In the genomic region with DNA sequence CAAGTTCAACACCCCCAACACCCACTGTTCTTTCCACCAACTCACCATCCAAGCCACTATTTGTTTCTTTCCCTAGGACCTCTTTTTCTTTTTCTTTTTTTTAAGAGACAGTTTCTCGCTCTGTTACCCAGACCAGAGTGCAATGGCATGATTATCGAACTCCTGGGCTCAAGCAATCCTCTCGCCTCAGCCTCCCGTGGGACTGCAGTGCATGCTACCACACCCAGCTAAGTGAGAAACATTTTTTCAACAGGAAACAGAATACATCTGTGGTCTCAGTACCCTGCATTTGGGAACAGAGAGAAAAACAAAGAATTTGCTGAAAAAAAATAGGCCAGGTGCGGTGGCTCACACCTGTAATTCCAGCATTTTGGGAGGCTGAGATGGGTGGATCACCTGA, we compare ENCODE assay signal across 11 cellular contexts.
A peak's percentile ranks its signal among the peaks of the same experiment; 100 is the strongest.
DNase-seq lines count a peak whose midpoint lies in the region; ATAC-seq lines count a peak whose summit lies in the region.
"Had no signal": no experiment of that assay in that cellular context is flagged by ENCODE, and none has a peak within 500 bp of the region (broad histone marks: within the 10 kb centered on the region; RNA-seq: fewer than 3 reads in every experiment).

No MANE protein-coding gene starts in this region.

- H3K9me3 Mint-ChIP-seq in activated T-cell treated with anti-CD3 and anti-CD28 coated beads, Interleukin-2, amount 50 U/mL, for 24 hours, result no peaks in the 10 kb centered on the region
- no peaks in the 10 kb centered on the region for H3K9me3 Mint-ChIP-seq in activated naive CD8-positive, alpha-beta T cell (ENCODE audit: low read depth)
- H3K9me3 Mint-ChIP-seq in stimulated activated effector memory CD8-positive, alpha-beta T cell treated with anti-CD3 and anti-CD28 coated beads, Interleukin-12 subunit alpha, Interleukin-12 subunit beta, amount 100 ng/mL, for 72 hours, result no peaks in the 10 kb centered on the region

- peaks cover 91% of the 10 kb centered on the region for H3K4me1 Mint-ChIP-seq in activated T-cell treated with anti-CD3 and anti-CD28 coated beads, Interleukin-2, amount 50 U/mL, for 24 hours (ENCODE audit: low read depth)
- peaks cover 88% of the 10 kb centered on the region for H3K4me1 Mint-ChIP-seq in activated naive CD8-positive, alpha-beta T cell (ENCODE audit: low read depth)
- H3K4me1 Mint-ChIP-seq in stimulated activated effector memory CD8-positive, alpha-beta T cell treated with anti-CD3 and anti-CD28 coated beads, Interleukin-12 subunit alpha, Interleukin-12 subunit beta, amount 100 ng/mL, for 72 hours, result peaks cover 92% of the 10 kb centered on the region

- no peak for DNase-seq in activated T-cell treated with anti-CD3 and anti-CD28 coated beads, Interleukin-2, amount 50 U/mL, for 24 hours
- DNase-seq in activated T-cell treated with anti-CD3 and anti-CD28 coated beads, Interleukin-2, amount 50 U/mL, for 48 hours, result no peak
- DNase-seq in stimulated activated effector memory CD8-positive, alpha-beta T cell treated with anti-CD3 and anti-CD28 coated beads, Interleukin-12 subunit alpha, Interleukin-12 subunit beta, amount 100 ng/mL, for 72 hours (ENCODE audit: low spot score in 2 of 2), result no peak
- DNase-seq in NCI-H69 (lab: John Stamatoyannopoulos, UW), result no peak
- DNase-seq in NCI-H524 treated with DMSO at 0.1 percent for 48 hours (lab: John Stamatoyannopoulos, UW), result no peak
- DNase-seq: midbrain, NCI-H748 treated with DMSO at 0.1 percent for 48 hours had no signal

- peak; percentile 37 for ATAC-seq in HG02678 (IDR thresholded peaks at IDR 0.05; ENCODE audit: unreplicated experiment)
- no peak for ATAC-seq in stimulated activated effector memory CD8-positive, alpha-beta T cell treated with anti-CD3 and anti-CD28 coated beads, Interleukin-12 subunit alpha, Interleukin-12 subunit beta, amount 100 ng/mL, for 72 hours
- ATAC-seq in GM19023 (IDR thresholded peaks at IDR 0.05; ENCODE audit: unreplicated experiment), result no peak
- ATAC-seq: K562 had no signal

- H3K27ac Mint-ChIP-seq in activated T-cell treated with anti-CD3 and anti-CD28 coated beads, Interleukin-2, amount 50 U/mL, for 24 hours, result peak overlapping the region; percentile 85
- H3K27ac Mint-ChIP-seq in activated naive CD8-positive, alpha-beta T cell, result peak overlapping the region; percentile 71
- H3K27ac Mint-ChIP-seq in stimulated activated effector memory CD8-positive, alpha-beta T cell treated with anti-CD3 and anti-CD28 coated beads, Interleukin-12 subunit alpha, Interleukin-12 subunit beta, amount 100 ng/mL, for 72 hours, result peak overlapping the region; percentile 93

- H3K36me3 Mint-ChIP-seq in activated T-cell treated with anti-CD3 and anti-CD28 coated beads, Interleukin-2, amount 50 U/mL, for 24 hours (ENCODE audit: low read depth), result peaks cover 12% of the 10 kb centered on the region
- no peaks in the 10 kb centered on the region for H3K36me3 Mint-ChIP-seq in activated naive CD8-positive, alpha-beta T cell
- H3K36me3 Mint-ChIP-seq in stimulated activated effector memory CD8-positive, alpha-beta T cell treated with anti-CD3 and anti-CD28 coated beads, Interleukin-12 subunit alpha, Interleukin-12 subunit beta, amount 100 ng/mL, for 72 hours, result peaks cover 36% of the 10 kb centered on the region

- no peaks in the 10 kb centered on the region for H3K27me3 Mint-ChIP-seq in activated T-cell treated with anti-CD3 and anti-CD28 coated beads, Interleukin-2, amount 50 U/mL, for 24 hours
- H3K27me3 Mint-ChIP-seq in activated naive CD8-positive, alpha-beta T cell, result no peaks in the 10 kb centered on the region

- peak overlapping the region; percentile 6 for H3K4me3 Mint-ChIP-seq in activated T-cell treated with anti-CD3 and anti-CD28 coated beads, Interleukin-2, amount 50 U/mL, for 24 hours
- H3K4me3 Mint-ChIP-seq in activated naive CD8-positive, alpha-beta T cell, result peak overlapping the region; percentile 67
- H3K4me3 Mint-ChIP-seq in stimulated activated effector memory CD8-positive, alpha-beta T cell treated with anti-CD3 and anti-CD28 coated beads, Interleukin-12 subunit alpha, Interleukin-12 subunit beta, amount 100 ng/mL, for 72 hours, result peak overlapping the region; percentile 62

Comparison
In these comparisons a context has a peak if more than half of its experiments do, and no peak if none do; other contexts are left out.
1. H3K4me3 Mint-ChIP-seq: peak in every context shown above with its lines; median percentile 67 in activated naive CD8-positive, alpha-beta T cell; 62 in stimulated activated effector memory CD8-positive, alpha-beta T cell treated with anti-CD3 and anti-CD28 coated beads, Interleukin-12 subunit alpha, Interleukin-12 subunit beta, amount 100 ng/mL, for 72 hours; 6 in activated T-cell treated with anti-CD3 and anti-CD28 coated beads, Interleukin-2, amount 50 U/mL, for 24 hours.